ENCODE assay signal across 8 cellular contexts in the genomic region with DNA sequence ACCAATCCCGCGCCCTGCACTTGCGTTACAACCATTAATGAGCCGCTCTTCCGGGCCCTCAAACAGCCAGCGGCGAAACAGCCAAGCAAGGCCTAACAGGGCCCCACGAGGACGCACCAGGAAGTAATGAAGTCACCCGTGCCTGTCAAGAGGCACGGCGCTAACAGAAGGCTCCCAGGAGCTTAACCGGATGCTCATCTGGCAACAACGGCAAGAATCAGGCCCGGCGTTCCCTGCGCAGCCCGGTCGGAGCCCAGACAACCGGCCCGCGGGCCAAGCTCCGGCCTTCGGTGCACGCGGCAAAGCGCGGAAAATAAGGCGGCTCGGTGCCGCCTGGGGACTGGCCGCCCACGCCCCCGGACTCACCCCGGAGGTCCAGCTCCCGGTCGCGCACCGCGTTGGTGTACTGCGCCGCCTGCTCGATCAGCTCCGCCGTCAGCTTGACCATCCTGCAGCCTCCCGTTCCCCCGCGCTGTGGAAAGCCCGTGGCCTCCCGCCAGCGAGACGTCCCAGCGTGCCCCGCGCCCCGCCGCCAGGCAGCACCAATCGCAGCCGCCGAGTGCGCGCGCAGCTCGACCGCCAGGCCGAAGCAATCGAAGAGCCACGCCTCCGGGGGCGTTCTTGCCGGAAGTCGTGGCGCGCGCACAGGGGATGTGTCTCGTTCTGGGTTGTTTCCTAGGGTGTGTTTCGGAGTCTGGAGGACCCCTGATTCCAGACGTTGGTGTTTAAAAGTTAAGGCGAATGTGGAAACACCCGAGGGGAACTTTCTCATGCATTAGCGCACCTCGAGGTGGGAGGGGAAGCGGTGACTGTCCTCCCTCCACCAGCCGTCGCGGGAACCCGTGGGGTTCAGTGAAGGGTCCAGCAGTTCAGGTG. TPM values are rescaled to one million over a fixed set of nuclear protein-coding genes. Genes with fewer than 3 reads are reported as not detected.
DNase-seq lines count a peak whose midpoint lies in the region; ATAC-seq and TF ChIP-seq lines count a peak whose summit lies in the region.

A gene (minus strand): TSS at position 518 of the 876 bp plus-strand sequence. CDS start 70 bp downstream, at position 448.

- intact Hi-C loops in T-helper 2 cell treated with Interferon-gamma antibody and Interleukin-4, amounts not matched to agents 100 ng/mL and 5 ng/mL, for 36 hours (cut with micrococcal nuclease) = loop anchor here (1.0 to 2.0 kb wide), 6 partner anchors 18 to 693 kb away; a partner anchor contains a TSS
- intact Hi-C loops in right cardiac atrium (cut with DNase I) = loop anchor here in 3 of 4 donors (5.0 to 10.0 kb wide), 3 partner anchors 200 to 357 kb away; a partner anchor contains a TSS
- intact Hi-C loops in uterus (cut with DNase I; ENCODE audit: low total_unique reads) = loop anchor here (5.0 kb wide), 1 partner anchor 357 kb away; a partner anchor contains a TSS

- peak; percentile 80 to 88 for DNase-seq in NCI-H1930 (lab: John Stamatoyannopoulos, UW)
- DNase-seq in anterior cingulate cortex (lab: John Stamatoyannopoulos, UW) = peak; percentile 70 to 98 (median 93)
- peak; percentile 99 to 100 (median 100) for DNase-seq in right cardiac atrium
- DNase-seq in putamen (ENCODE audit: low spot score) = peak; percentile 91
- peak; percentile 97 to 98 for DNase-seq in uterus

- WGBS in right cardiac atrium = under 1% methylated on average over 87 of the region's 87 CpGs

- H3K9me3 ChIP-seq in right cardiac atrium (ENCODE audit: control insufficient read depth, low read length) (no peaks in the 10 kb centered on the region), uterus (no peaks in the 10 kb centered on the region)

- H3K36me3 ChIP-seq in uterus = no peaks in the 10 kb centered on the region

- H3K4me1 ChIP-seq in right cardiac atrium (ENCODE audit: control insufficient read depth, insufficient read depth, low read length) (no peaks in the 10 kb centered on the region), uterus (peaks cover 0 to 5% of the 10 kb centered on the region in 2 donors)

- H3K4me3 ChIP-seq in right cardiac atrium (ENCODE audit: low read length) (peak within 1 kb of the TSS; percentile 83), uterus (peak within 1 kb of the TSS; percentile 82 to 95)

- TF ChIP-seq POLR2A in GM18505 (IDR thresholded peaks at IDR 0.05; ENCODE audit: borderline replicate concordance, extremely low read depth, insufficient read depth, insufficient read length) = peak; percentile 88
- TF ChIP-seq POLR2A in uterus (IDR thresholded peaks at IDR 0.05) = peak; percentile 66 to 86

- H3K27ac ChIP-seq in right cardiac atrium (ENCODE audit: low read length) (peak within 1 kb of the TSS; percentile 75), uterus (peak within 1 kb of the TSS; percentile 85 to 95)

- H3K27me3 ChIP-seq in right cardiac atrium (ENCODE audit: control insufficient read depth, insufficient read depth) (no peaks in the 10 kb centered on the region), uterus (no peaks in the 10 kb centered on the region)

- ATAC-seq in GM18505 (IDR thresholded peaks at IDR 0.05; ENCODE audit: unreplicated experiment) (peak; percentile 83), HG02970 (IDR thresholded peaks at IDR 0.05; ENCODE audit: low FRiP score, unreplicated experiment) (peak; percentile 90), right cardiac atrium (peak; percentile 96 to 97)

- peak in 1 of 4 experiments; percentile 53 for TF ChIP-seq CTCF in uterus (IDR thresholded peaks at IDR 0.05)

RNA-seq across cellular contexts. Expression of the gene that starts here (rescaled TPM):
- 135 and 147 TPM in 2 replicates for total RNA-seq in T-helper 2 cell treated with Interferon-gamma antibody and Interleukin-4, amounts not matched to agents 100 ng/mL and 5 ng/mL, for 36 hours
- total RNA-seq in right cardiac atrium (10 to 100 TPM; 23.4 to 33.6 (median 27.7) TPM), uterus (10 to 100 TPM in 3 of 4 donors, 1 to 10 TPM in 1; 3.2 to 56.4 (median 25.7) TPM)
- 37.3 TPM for polyA plus RNA-seq in right cardiac atrium

Comparison
In these comparisons a context has a peak if more than half of its experiments do, and no peak if none do; other contexts are left out.
1. Peak in every context shown above with its lines: DNase-seq, ATAC-seq, H3K4me3 ChIP-seq and H3K27ac ChIP-seq.